Comparison of ENCODE assay signal across 8 cellular contexts in genomic region chr19:58227964-58228583, GRCh38. TPM values are rescaled to one million over a fixed set of nuclear protein-coding genes. Genes with fewer than 3 reads are reported as not detected.
A peak's percentile ranks its signal among the peaks of the same experiment; 100 is the strongest.
DNase-seq lines count a peak whose midpoint lies in the region; ATAC-seq, FAIRE-seq and TF ChIP-seq lines count a peak whose summit lies in the region.

No MANE protein-coding gene starts in this region.

- CTCF ChIA-PET in CD8-positive, alpha-beta memory T cell (lab: Charles Lee) = interaction anchor here (0.9 to 1.1 kb wide), 2 partner anchors 128 to 410 kb away, joined by 3 read pairs; no protein-coding TSS in a partner anchor

- DNase-seq in CD8-positive, alpha-beta memory T cell = no peak
- DNase-seq in kidney (no peak), substantia nigra (lab: John Stamatoyannopoulos, UW) (peak in 4 of 49 donors; percentile 22 to 44 (median 32))
- no peak for DNase-seq in activated CD8-positive, alpha-beta memory T cell treated with anti-CD3 and anti-CD28 coated beads, Interleukin-2, amount 50 U/mL, for 48 hours

- peaks cover 20% of the 10 kb centered on the region for H3K36me3 ChIP-seq in CD8-positive, alpha-beta memory T cell (ENCODE audit: insufficient read depth, low read length)
- peaks cover 15 to 27% of the 10 kb centered on the region in 2 donors for H3K36me3 ChIP-seq in kidney (ENCODE audit: control insufficient read depth in 1 of 2, insufficient read depth in 2 of 2, low read length in 2 of 2)

- peaks cover 8 to 42% (median 13%) of the 10 kb centered on the region in 5 donors for H3K9me3 Mint-ChIP-seq in CD8-positive, alpha-beta memory T cell

- POLR2A ChIA-PET in CD8-positive, alpha-beta memory T cell (lab: Charles Lee) = interaction anchor here (1.3 kb wide), 1 partner anchor 44 kb away, joined by 7 read pairs; the partner anchor contains the start of gene ZNF274

- H3K27ac ChIP-seq in CD8-positive, alpha-beta memory T cell (ENCODE audit: low read depth, low read length) = peak overlapping the region; percentile 55
- H3K27ac ChIP-seq in angular gyrus (ENCODE audit: low read depth, low read length) = peak overlapping the region; percentile 78
- peak overlapping the region; percentile 55 to 84 for H3K27ac ChIP-seq in kidney (ENCODE audit: low read depth in 2 of 2, low read length in 2 of 2)
- peak overlapping the region; percentile 63 for H3K27ac ChIP-seq in substantia nigra (ENCODE audit: low read depth, low read length, poor library complexity, severe bottlenecking)

- H3K9me3 ChIP-seq in CD8-positive, alpha-beta memory T cell (ENCODE audit: low read length) = no peaks in the 10 kb centered on the region
- peaks cover 5 to 7% of the 10 kb centered on the region in 2 donors for H3K9me3 ChIP-seq in kidney (ENCODE audit: control insufficient read depth in 1 of 2, low read length in 2 of 2)

- peak overlapping the region; percentile 29 to 93 (median 82) for H3K27ac Mint-ChIP-seq in CD8-positive, alpha-beta memory T cell

- H3K27me3 Mint-ChIP-seq in CD8-positive, alpha-beta memory T cell = peaks cover 0 to 1% of the 10 kb centered on the region in 2 donors

- H3K4me3 Mint-ChIP-seq in CD8-positive, alpha-beta memory T cell = peak overlapping the region; percentile 87 to 98 (median 95)

- H3K9ac ChIP-seq in kidney (ENCODE audit: low read length in 2 of 2) = peak overlapping the region; percentile 78 to 79

- peaks cover 29 to 47% (median 44%) of the 10 kb centered on the region in 3 donors for H3K36me3 Mint-ChIP-seq in CD8-positive, alpha-beta memory T cell

- TF ChIP-seq CTCF in kidney (IDR thresholded peaks at IDR 0.05; ENCODE audit: borderline replicate concordance, extremely low read depth, insufficient read depth) = no peak

- intact Hi-C loops in kidney (cut with DNase I) = no loop called here

- H3K27me3 ChIP-seq in CD8-positive, alpha-beta memory T cell (ENCODE audit: insufficient read depth, low read length, poor library complexity, severe bottlenecking) = no peaks in the 10 kb centered on the region

- ATAC-seq in HG03135 (IDR thresholded peaks at IDR 0.05; ENCODE audit: unreplicated experiment) = peak; percentile 23
- no peak for ATAC-seq in GM19463 (IDR thresholded peaks at IDR 0.05; ENCODE audit: unreplicated experiment)
- ATAC-seq in HG02571 (IDR thresholded peaks at IDR 0.05; ENCODE audit: unreplicated experiment) = no peak

- H3K4me3 ChIP-seq in CD8-positive, alpha-beta memory T cell (ENCODE audit: low read length) = peak overlapping the region; percentile 66
- peak overlapping the region; percentile 79 to 86 for H3K4me3 ChIP-seq in kidney (ENCODE audit: low read length in 2 of 2)

- no peak for FAIRE-seq in kidney (lab: Jason Lieb, UNC)

- H3K4me1 Mint-ChIP-seq in CD8-positive, alpha-beta memory T cell = peaks cover 30 to 40% (median 34%) of the 10 kb centered on the region in 3 donors

- H3K4me1 ChIP-seq in CD8-positive, alpha-beta memory T cell (ENCODE audit: insufficient read depth, low read length) = peaks cover 11% of the 10 kb centered on the region
- H3K4me1 ChIP-seq in kidney (ENCODE audit: control insufficient read depth in 1 of 2, insufficient read depth in 1 of 2, low read depth in 1 of 2, low read length in 2 of 2) = peaks cover 10 to 16% of the 10 kb centered on the region in 2 donors

RNA-seq across cellular contexts. Expression of gene ZNF544, which starts 0.6 kb away (rescaled TPM):
- 10 to 100 TPM; 51.8 to 56.8 TPM for total RNA-seq in CD8-positive, alpha-beta memory T cell
- polyA plus RNA-seq in CD8-positive, alpha-beta memory T cell = 29.2 TPM
- 39.3 TPM for total RNA-seq in kidney
- 19.4 TPM for polyA plus RNA-seq in kidney (ENCODE audit: insufficient read depth, low read depth, low replicate concordance)

RNA-seq across cellular contexts. Expression of gene ZNF274, which starts 45.2 kb away (rescaled TPM):
- 10 to 100 TPM; 23.4 to 25.9 TPM for total RNA-seq in CD8-positive, alpha-beta memory T cell
- polyA plus RNA-seq in CD8-positive, alpha-beta memory T cell = 32.0 TPM
- 42.4 TPM for total RNA-seq in kidney
- 10.9 TPM for polyA plus RNA-seq in kidney (ENCODE audit: insufficient read depth, low read depth, low replicate concordance)

RNA-seq across cellular contexts. Expression of gene ZNF8, which starts 50.7 kb away (rescaled TPM):
- 1 to 10 TPM; 4.4 to 4.5 TPM for total RNA-seq in CD8-positive, alpha-beta memory T cell
- 1.0 TPM for polyA plus RNA-seq in CD8-positive, alpha-beta memory T cell
- total RNA-seq in kidney = 9.0 TPM
- 1.3 TPM for polyA plus RNA-seq in kidney (ENCODE audit: insufficient read depth, low read depth, low replicate concordance)
